Comparison of ENCODE assay signal across 1 cellular context in the genomic region with DNA sequence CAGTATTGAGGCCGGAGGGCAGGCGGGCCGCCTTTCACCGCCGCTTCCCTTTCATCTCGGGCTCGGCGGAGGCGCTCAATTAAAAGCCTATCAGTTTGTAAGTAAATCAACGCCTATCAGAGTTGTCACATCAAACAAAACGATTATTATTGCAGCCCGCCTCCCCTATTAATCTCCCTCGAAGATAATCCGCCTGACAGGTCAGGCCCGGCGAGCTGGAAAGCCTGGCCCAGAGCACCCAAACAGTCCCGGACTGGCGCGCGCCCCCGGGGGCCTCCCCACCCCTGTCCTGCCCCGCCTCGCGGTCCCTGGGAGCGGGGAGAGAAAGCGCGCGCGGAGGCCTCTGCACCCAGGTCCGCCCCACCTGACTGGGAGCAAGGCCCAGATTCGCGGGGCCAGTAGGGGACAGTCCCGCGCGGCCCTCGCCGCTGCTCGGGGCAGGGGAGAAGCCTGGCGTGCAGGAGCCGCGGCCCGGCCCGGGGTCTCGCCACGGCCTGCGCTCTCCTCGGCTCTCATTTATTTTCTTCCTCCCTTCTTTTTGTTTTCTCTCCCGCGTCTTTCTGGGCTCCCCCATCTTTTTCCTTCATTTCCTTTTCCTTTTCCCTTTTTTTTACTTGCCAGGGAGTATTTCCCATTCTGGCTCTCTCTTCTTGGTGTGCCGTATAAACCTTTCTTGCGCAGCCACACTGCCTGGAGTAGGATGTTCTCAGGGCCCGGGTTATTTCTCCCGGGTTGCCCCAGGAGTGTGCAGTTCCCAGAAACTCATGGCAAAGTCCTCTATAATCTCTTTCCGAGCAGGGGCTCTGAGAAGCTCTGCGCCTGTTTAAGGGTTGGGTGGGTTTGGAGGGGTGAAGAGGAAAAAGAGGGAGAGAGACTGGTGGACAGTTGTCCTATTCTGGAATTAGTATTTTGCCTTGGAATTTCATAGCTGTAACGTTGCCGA.
TF ChIP-seq lines count a peak whose summit lies in the region.

No MANE protein-coding gene starts in this region.

TF ChIP-seq in HepG2, 621 proteins besides CTCF, POLR2A, EP300 and RAD21 (continued from another document and continues in another):
- TF ChIP-seq, protein P1, sequence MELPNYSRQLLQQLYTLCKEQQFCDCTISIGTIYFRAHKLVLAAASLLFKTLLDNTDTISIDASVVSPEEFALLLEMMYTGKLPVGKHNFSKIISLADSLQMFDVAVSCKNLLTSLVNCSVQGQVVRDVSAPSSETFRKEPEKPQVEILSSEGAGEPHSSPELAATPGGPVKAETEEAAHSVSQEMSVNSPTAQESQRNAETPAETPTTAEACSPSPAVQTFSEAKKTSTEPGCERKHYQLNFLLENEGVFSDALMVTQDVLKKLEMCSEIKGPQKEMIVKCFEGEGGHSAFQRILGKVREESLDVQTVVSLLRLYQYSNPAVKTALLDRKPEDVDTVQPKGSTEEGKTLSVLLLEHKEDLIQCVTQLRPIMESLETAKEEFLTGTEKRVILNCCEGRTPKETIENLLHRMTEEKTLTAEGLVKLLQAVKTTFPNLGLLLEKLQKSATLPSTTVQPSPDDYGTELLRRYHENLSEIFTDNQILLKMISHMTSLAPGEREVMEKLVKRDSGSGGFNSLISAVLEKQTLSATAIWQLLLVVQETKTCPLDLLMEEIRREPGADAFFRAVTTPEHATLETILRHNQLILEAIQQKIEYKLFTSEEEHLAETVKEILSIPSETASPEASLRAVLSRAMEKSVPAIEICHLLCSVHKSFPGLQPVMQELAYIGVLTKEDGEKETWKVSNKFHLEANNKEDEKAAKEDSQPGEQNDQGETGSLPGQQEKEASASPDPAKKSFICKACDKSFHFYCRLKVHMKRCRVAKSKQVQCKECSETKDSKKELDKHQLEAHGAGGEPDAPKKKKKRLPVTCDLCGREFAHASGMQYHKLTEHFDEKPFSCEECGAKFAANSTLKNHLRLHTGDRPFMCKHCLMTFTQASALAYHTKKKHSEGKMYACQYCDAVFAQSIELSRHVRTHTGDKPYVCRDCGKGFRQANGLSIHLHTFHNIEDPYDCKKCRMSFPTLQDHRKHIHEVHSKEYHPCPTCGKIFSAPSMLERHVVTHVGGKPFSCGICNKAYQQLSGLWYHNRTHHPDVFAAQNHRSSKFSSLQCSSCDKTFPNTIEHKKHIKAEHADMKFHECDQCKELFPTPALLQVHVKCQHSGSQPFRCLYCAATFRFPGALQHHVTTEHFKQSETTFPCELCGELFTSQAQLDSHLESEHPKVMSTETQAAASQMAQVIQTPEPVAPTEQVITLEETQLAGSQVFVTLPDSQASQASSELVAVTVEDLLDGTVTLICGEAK (IDR thresholded peaks at IDR 0.05): no peak
- TF ChIP-seq, protein P1 (CRISPR knock-in tag; IDR thresholded peaks at IDR 0.05): no peak; the same call in 1 of the 2 replicates
- TF ChIP-seq TAF1 (CRISPR knock-in tag; IDR thresholded peaks at IDR 0.05) (no peak), BCL6 (CRISPR knock-in tag; IDR thresholded peaks at IDR 0.05) (peak; percentile 63), ZNF124 (CRISPR knock-in tag; IDR thresholded peaks at IDR 0.05) (no peak), KLF9 (CRISPR knock-in tag; IDR thresholded peaks at IDR 0.05; ENCODE audit: low read depth) (no peak), THAP11 (CRISPR knock-in tag; IDR thresholded peaks at IDR 0.05) (0 out of 2 replicates have a peak, but pooled peaks have one; percentile 14), ZNF724P (CRISPR knock-in tag; IDR thresholded peaks at IDR 0.05; ENCODE audit: borderline replicate concordance) (no peak), ZNF558 (CRISPR knock-in tag; IDR thresholded peaks at IDR 0.05; ENCODE audit: borderline replicate concordance) (no peak; the same call in 1 of the 2 replicates), ZNF563 (CRISPR knock-in tag; IDR thresholded peaks at IDR 0.05) (peak; percentile 50; the same call in 1 of the 2 replicates), KLF11 (CRISPR knock-in tag; IDR thresholded peaks at IDR 0.05) (no peak), SKI (IDR thresholded peaks at IDR 0.05; ENCODE audit: partially characterized antibody) (peak; percentile 8), ZSCAN22 (CRISPR knock-in tag; IDR thresholded peaks at IDR 0.05) (no peak), SMC3 (IDR thresholded peaks at IDR 0.05; ENCODE audit: low read length) (no peak), ZBTB7B (CRISPR knock-in tag; IDR thresholded peaks at IDR 0.05) (peak; percentile 92), BRD4 (CRISPR knock-in tag; IDR thresholded peaks at IDR 0.05) (peak; percentile 77; the same call in 1 of the 2 replicates), HNF4A (CRISPR knock-in tag; IDR thresholded peaks at IDR 0.05) (peak; percentile 68; the same call in 1 of the 2 replicates), MXD4 (CRISPR knock-in tag; IDR thresholded peaks at IDR 0.05) (no peak; the same call in 1 of the 2 replicates), HNRNPL (IDR thresholded peaks at IDR 0.05; ENCODE audit: low read depth, low read length) (0 out of 2 replicates have a peak, but pooled peaks have one; percentile 16), ZNF652 (CRISPR knock-in tag; IDR thresholded peaks at IDR 0.05; ENCODE audit: borderline replicate concordance, low read depth) (no peak), ZNF431 (CRISPR knock-in tag; IDR thresholded peaks at IDR 0.05; ENCODE audit: borderline replicate concordance, low read depth) (no peak), FOXP1 (IDR thresholded peaks at IDR 0.05) (no peak), FOXP1 (CRISPR knock-in tag; IDR thresholded peaks at IDR 0.05) (0 out of 2 replicates have a peak, but pooled peaks have one; percentile 14)
- TF ChIP-seq, protein P2, sequence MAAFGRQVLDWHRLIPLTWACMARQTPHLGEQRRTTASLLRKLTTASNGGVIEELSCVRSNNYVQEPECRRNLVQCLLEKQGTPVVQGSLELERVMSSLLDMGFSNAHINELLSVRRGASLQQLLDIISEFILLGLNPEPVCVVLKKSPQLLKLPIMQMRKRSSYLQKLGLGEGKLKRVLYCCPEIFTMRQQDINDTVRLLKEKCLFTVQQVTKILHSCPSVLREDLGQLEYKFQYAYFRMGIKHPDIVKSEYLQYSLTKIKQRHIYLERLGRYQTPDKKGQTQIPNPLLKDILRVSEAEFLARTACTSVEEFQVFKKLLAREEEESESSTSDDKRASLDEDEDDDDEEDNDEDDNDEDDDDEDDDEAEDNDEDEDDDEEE (CRISPR knock-in tag; IDR thresholded peaks at IDR 0.05): no peak; the same call in 1 of the 2 replicates
- TF ChIP-seq, protein P3, sequence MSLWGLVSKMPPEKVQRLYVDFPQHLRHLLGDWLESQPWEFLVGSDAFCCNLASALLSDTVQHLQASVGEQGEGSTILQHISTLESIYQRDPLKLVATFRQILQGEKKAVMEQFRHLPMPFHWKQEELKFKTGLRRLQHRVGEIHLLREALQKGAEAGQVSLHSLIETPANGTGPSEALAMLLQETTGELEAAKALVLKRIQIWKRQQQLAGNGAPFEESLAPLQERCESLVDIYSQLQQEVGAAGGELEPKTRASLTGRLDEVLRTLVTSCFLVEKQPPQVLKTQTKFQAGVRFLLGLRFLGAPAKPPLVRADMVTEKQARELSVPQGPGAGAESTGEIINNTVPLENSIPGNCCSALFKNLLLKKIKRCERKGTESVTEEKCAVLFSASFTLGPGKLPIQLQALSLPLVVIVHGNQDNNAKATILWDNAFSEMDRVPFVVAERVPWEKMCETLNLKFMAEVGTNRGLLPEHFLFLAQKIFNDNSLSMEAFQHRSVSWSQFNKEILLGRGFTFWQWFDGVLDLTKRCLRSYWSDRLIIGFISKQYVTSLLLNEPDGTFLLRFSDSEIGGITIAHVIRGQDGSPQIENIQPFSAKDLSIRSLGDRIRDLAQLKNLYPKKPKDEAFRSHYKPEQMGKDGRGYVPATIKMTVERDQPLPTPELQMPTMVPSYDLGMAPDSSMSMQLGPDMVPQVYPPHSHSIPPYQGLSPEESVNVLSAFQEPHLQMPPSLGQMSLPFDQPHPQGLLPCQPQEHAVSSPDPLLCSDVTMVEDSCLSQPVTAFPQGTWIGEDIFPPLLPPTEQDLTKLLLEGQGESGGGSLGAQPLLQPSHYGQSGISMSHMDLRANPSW (CRISPR knock-in tag; IDR thresholded peaks at IDR 0.05; ENCODE audit: borderline replicate concordance): no peak
- TF ChIP-seq, protein P4, sequence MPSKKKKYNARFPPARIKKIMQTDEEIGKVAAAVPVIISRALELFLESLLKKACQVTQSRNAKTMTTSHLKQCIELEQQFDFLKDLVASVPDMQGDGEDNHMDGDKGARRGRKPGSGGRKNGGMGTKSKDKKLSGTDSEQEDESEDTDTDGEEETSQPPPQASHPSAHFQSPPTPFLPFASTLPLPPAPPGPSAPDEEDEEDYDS (CRISPR knock-in tag; IDR thresholded peaks at IDR 0.05): no peak
- TF ChIP-seq, protein P5, sequence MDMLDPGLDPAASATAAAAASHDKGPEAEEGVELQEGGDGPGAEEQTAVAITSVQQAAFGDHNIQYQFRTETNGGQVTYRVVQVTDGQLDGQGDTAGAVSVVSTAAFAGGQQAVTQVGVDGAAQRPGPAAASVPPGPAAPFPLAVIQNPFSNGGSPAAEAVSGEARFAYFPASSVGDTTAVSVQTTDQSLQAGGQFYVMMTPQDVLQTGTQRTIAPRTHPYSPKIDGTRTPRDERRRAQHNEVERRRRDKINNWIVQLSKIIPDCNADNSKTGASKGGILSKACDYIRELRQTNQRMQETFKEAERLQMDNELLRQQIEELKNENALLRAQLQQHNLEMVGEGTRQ (IDR thresholded peaks at IDR 0.05; ENCODE audit: low read depth, low read length): no peak
- TF ChIP-seq, protein P5 (CRISPR knock-in tag; IDR thresholded peaks at IDR 0.05; ENCODE audit: borderline replicate concordance): no peak
- TF ChIP-seq, protein P6, sequence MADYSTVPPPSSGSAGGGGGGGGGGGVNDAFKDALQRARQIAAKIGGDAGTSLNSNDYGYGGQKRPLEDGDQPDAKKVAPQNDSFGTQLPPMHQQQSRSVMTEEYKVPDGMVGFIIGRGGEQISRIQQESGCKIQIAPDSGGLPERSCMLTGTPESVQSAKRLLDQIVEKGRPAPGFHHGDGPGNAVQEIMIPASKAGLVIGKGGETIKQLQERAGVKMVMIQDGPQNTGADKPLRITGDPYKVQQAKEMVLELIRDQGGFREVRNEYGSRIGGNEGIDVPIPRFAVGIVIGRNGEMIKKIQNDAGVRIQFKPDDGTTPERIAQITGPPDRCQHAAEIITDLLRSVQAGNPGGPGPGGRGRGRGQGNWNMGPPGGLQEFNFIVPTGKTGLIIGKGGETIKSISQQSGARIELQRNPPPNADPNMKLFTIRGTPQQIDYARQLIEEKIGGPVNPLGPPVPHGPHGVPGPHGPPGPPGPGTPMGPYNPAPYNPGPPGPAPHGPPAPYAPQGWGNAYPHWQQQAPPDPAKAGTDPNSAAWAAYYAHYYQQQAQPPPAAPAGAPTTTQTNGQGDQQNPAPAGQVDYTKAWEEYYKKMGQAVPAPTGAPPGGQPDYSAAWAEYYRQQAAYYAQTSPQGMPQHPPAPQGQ (CRISPR knock-in tag; IDR thresholded peaks at IDR 0.05; ENCODE audit: borderline replicate concordance): no peak
- TF ChIP-seq, protein P7, sequence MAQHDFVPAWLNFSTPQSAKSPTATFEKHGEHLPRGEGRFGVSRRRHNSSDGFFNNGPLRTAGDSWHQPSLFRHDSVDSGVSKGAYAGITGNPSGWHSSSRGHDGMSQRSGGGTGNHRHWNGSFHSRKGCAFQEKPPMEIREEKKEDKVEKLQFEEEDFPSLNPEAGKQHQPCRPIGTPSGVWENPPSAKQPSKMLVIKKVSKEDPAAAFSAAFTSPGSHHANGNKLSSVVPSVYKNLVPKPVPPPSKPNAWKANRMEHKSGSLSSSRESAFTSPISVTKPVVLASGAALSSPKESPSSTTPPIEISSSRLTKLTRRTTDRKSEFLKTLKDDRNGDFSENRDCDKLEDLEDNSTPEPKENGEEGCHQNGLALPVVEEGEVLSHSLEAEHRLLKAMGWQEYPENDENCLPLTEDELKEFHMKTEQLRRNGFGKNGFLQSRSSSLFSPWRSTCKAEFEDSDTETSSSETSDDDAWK (CRISPR knock-in tag; IDR thresholded peaks at IDR 0.05): no peak
- TF ChIP-seq, protein P8, sequence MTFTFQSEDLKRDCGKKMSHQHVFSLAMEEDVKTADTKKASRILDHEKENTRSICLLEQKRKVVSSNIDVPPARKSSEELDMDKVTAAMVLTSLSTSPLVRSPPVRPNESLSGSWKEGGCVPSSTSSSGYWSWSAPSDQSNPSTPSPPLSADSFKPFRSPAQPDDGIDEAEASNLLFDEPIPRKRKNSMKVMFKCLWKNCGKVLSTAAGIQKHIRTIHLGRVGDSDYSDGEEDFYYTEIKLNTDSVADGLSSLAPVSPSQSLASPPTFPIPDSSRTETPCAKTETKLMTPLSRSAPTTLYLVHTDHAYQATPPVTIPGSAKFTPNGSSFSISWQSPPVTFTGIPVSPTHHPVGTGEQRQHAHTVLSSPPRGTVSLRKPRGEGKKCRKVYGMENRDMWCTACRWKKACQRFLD (CRISPR knock-in tag; IDR thresholded peaks at IDR 0.05; ENCODE audit: borderline replicate concordance): 0 out of 2 replicates have a peak, but pooled peaks have one; percentile 47
